ENCODE assay signal across 15 cellular contexts in genomic region chr1:2417083-2417832, GRCh38. TPM values are rescaled to one million over a fixed set of nuclear protein-coding genes. Genes with fewer than 3 reads are reported as not detected.
DNase-seq lines count a peak whose midpoint lies in the region; ATAC-seq lines count a peak whose summit lies in the region.
"Had no signal": no experiment of that assay in that cellular context is flagged by ENCODE, and none has a peak within 500 bp of the region (broad histone marks: within the 10 kb centered on the region; RNA-seq: fewer than 3 reads in every experiment).

No MANE protein-coding gene starts in this region.

- H3K27me3 Mint-ChIP-seq in CD8-positive, alpha-beta memory T cell = peaks cover 0 to 2% of the 10 kb centered on the region in 2 donors
- H3K27me3 Mint-ChIP-seq in activated T-helper 17 cell treated with anti-CD3 and anti-CD28 coated beads, Interleukin-2, amount 50 U/mL, for 72 hours = no peaks in the 10 kb centered on the region

- H3K27me3 ChIP-seq in BLaER1 (peaks cover 3% of the 10 kb centered on the region; the same call in 1 of the 2 replicates), mucosa of stomach (ENCODE audit: control insufficient read depth, insufficient read depth, low read length) (peaks cover 8% of the 10 kb centered on the region)
- H3K27me3 ChIP-seq in CD8-positive, alpha-beta memory T cell (ENCODE audit: insufficient read depth, low read length, poor library complexity, severe bottlenecking) = no peaks in the 10 kb centered on the region

- POLR2A ChIA-PET in CD8-positive, alpha-beta memory T cell (lab: Charles Lee) = no interaction called here

- H3K4me1 ChIP-seq in BLaER1 (peaks cover 52% of the 10 kb centered on the region), mucosa of stomach (ENCODE audit: control insufficient read depth, insufficient read depth, low read length) (peaks cover 37% of the 10 kb centered on the region)
- H3K4me1 ChIP-seq in CD8-positive, alpha-beta memory T cell (ENCODE audit: insufficient read depth, low read length) = peaks cover 47% of the 10 kb centered on the region

- H4K20me1 ChIP-seq in BLaER1 = no peaks in the 10 kb centered on the region

- CTCF ChIA-PET in CD8-positive, alpha-beta memory T cell (lab: Charles Lee) = interaction anchor here (1.6 to 4.4 kb wide), 3 partner anchors 72 to 131 kb away, joined by 7 to 49 read pairs (median 19); no protein-coding TSS in a partner anchor

- peak overlapping the region; percentile 85 to 92 (median 89) for H3K4me3 Mint-ChIP-seq in CD8-positive, alpha-beta memory T cell
- H3K4me3 Mint-ChIP-seq in activated T-helper 17 cell treated with anti-CD3 and anti-CD28 coated beads, Interleukin-2, amount 50 U/mL, for 72 hours = peak overlapping the region; percentile 92
- H3K4me3 Mint-ChIP-seq: endodermal cell had no signal

- no peaks in the 10 kb centered on the region for H3K36me3 ChIP-seq in BLaER1
- no peaks in the 10 kb centered on the region for H3K36me3 ChIP-seq in CD8-positive, alpha-beta memory T cell (ENCODE audit: insufficient read depth, low read length)
- H3K36me3 ChIP-seq in mucosa of stomach (ENCODE audit: control insufficient read depth, insufficient read depth, low read length) = no peaks in the 10 kb centered on the region
- H3K36me3 ChIP-seq: uterus had no signal

- H3K4me3 ChIP-seq in BLaER1 (no peak overlapping the region), mucosa of stomach (ENCODE audit: low read length) (no peak overlapping the region)
- peak overlapping the region; percentile 63 for H3K4me3 ChIP-seq in CD8-positive, alpha-beta memory T cell (ENCODE audit: low read length)
- H3K4me3 ChIP-seq: uterus had no signal

- H3K9me3 Mint-ChIP-seq in CD8-positive, alpha-beta memory T cell = peaks cover 0 to under 1% (median 0%) of the 10 kb centered on the region in 5 donors
- no peaks in the 10 kb centered on the region for H3K9me3 Mint-ChIP-seq in activated T-helper 17 cell treated with anti-CD3 and anti-CD28 coated beads, Interleukin-2, amount 50 U/mL, for 72 hours

- no peak overlapping the region for H3K27ac ChIP-seq in BLaER1
- H3K27ac ChIP-seq in CD8-positive, alpha-beta memory T cell (ENCODE audit: low read depth, low read length) = no peak overlapping the region
- H3K27ac ChIP-seq: uterus had no signal

- H3K36me3 Mint-ChIP-seq in CD8-positive, alpha-beta memory T cell = peaks cover 0 to 4% (median 0%) of the 10 kb centered on the region in 3 donors
- peaks cover 5% of the 10 kb centered on the region for H3K36me3 Mint-ChIP-seq in activated T-helper 17 cell treated with anti-CD3 and anti-CD28 coated beads, Interleukin-2, amount 50 U/mL, for 72 hours (ENCODE audit: low read depth)

- 0 out of 2 replicates have a peak, but pooled peaks cover under 1% of the 10 kb centered on the region for H3K9me3 ChIP-seq in BLaER1
- no peaks in the 10 kb centered on the region for H3K9me3 ChIP-seq in CD8-positive, alpha-beta memory T cell (ENCODE audit: low read length)
- no peaks in the 10 kb centered on the region for H3K9me3 ChIP-seq in mucosa of stomach (ENCODE audit: control insufficient read depth, low read length)
- H3K9me3 ChIP-seq: uterus had no signal

- DNase-seq in CD8-positive, alpha-beta memory T cell = no peak
- no peak for DNase-seq in hypothalamus (lab: John Stamatoyannopoulos, UW)
- DNase-seq in NCI-H1436 treated with DMSO at 0.1 percent for 48 hours (lab: John Stamatoyannopoulos, UW) = no peak
- DNase-seq in NCI-H1105 treated with DMSO at 0.1 percent for 48 hours (lab: John Stamatoyannopoulos, UW) = no peak
- DNase-seq: activated gamma-delta T cell, endodermal cell, foreskin melanocyte, mesenchymal stem cell, NCI-H2081 treated with DMSO at 0.1 percent for 48 hours, NCI-H526 treated with DMSO at 0.1 percent for 48 hours, nucleus accumbens, uterus had no signal

- ATAC-seq in activated T-helper 17 cell treated with anti-CD3 and anti-CD28 coated beads, Interleukin-2, amount 50 U/mL, for 72 hours (replicated peaks) = no peak

- H3K4me1 Mint-ChIP-seq in CD8-positive, alpha-beta memory T cell = peaks cover 26 to 51% (median 30%) of the 10 kb centered on the region in 3 donors
- H3K4me1 Mint-ChIP-seq in activated T-helper 17 cell treated with anti-CD3 and anti-CD28 coated beads, Interleukin-2, amount 50 U/mL, for 72 hours = peaks cover 22% of the 10 kb centered on the region

- peak overlapping the region; percentile 99 for H3K4me2 ChIP-seq in BLaER1

- H3K9ac ChIP-seq in BLaER1 (no peak overlapping the region), mucosa of stomach (ENCODE audit: low read length) (peak overlapping the region; percentile 65)

- peak overlapping the region; percentile 85 to 98 (median 91) for H3K27ac Mint-ChIP-seq in CD8-positive, alpha-beta memory T cell
- H3K27ac Mint-ChIP-seq in activated T-helper 17 cell treated with anti-CD3 and anti-CD28 coated beads, Interleukin-2, amount 50 U/mL, for 72 hours = peak overlapping the region; percentile 93
- H3K27ac Mint-ChIP-seq: endodermal cell had no signal

RNA-seq across cellular contexts. Expression of gene PEX10, which starts 4.9 kb away (rescaled TPM):
- total RNA-seq in CD8-positive, alpha-beta memory T cell = 10 to 100 TPM; 25.6 to 26.2 TPM
- 8.9 TPM for polyA plus RNA-seq in CD8-positive, alpha-beta memory T cell
- total RNA-seq in activated T-helper 17 cell treated with anti-CD3 and anti-CD28 coated beads, Interleukin-2, amount 50 U/mL, for 72 hours = 10 to 100 TPM; 10.0 to 13.1 TPM

RNA-seq across cellular contexts. Expression of gene RER1, which starts 25.6 kb away (rescaled TPM):
- 100 to 1,000 TPM; 214 to 222 TPM for total RNA-seq in CD8-positive, alpha-beta memory T cell
- 166 TPM for polyA plus RNA-seq in CD8-positive, alpha-beta memory T cell
- 100 to 1,000 TPM; 120 to 180 TPM for total RNA-seq in activated T-helper 17 cell treated with anti-CD3 and anti-CD28 coated beads, Interleukin-2, amount 50 U/mL, for 72 hours

RNA-seq across cellular contexts. Expression of gene MORN1, which starts 25.9 kb away (rescaled TPM):
- total RNA-seq in CD8-positive, alpha-beta memory T cell = 10 to 100 TPM in 1 of 2 experiments, 1 to 10 TPM in 1; 9.4 to 10.4 TPM
- 3.3 TPM for polyA plus RNA-seq in CD8-positive, alpha-beta memory T cell
- 1 to 10 TPM; 4.4 to 5.3 TPM for total RNA-seq in activated T-helper 17 cell treated with anti-CD3 and anti-CD28 coated beads, Interleukin-2, amount 50 U/mL, for 72 hours

RNA-seq across cellular contexts. Expression of gene PLCH2, which starts 58.8 kb away (rescaled TPM):
- total RNA-seq in CD8-positive, alpha-beta memory T cell = 1 to 10 TPM; 2.5 TPM
- polyA plus RNA-seq in CD8-positive, alpha-beta memory T cell = 2.8 TPM
- total RNA-seq in activated T-helper 17 cell treated with anti-CD3 and anti-CD28 coated beads, Interleukin-2, amount 50 U/mL, for 72 hours = 10 to 100 TPM in 1 of 2 donors, 1 to 10 TPM in 1; 3.4 to 28.1 TPM
